26 cellular contexts compared by ENCODE assay signal in genomic region chr7:64653721-64654401, GRCh38.
"Had no signal": no experiment of that assay in that cellular context is flagged by ENCODE, and none has a peak within 500 bp of the region (broad histone marks: within the 10 kb centered on the region; RNA-seq: fewer than 3 reads in every experiment).

No MANE protein-coding gene starts in this region.

- H3K36me3 ChIP-seq: colonic mucosa, gastroesophageal sphincter, transverse colon, uterus had no signal

- DNase-seq: activated B cell treated with CpG ODN at 0.5 μM for 24 hours; activated CD4-positive, alpha-beta T cell treated with anti-CD3 and anti-CD28 coated beads, Interleukin-2, amount 50 U/mL, for 1 hour; activated CD8-positive, alpha-beta memory T cell treated with anti-CD3 and anti-CD28 coated beads, Interleukin-2, amount 10 ng/mL, durations not matched to agents 7 days and 5 days; activated CD8-positive, alpha-beta T cell treated with anti-CD3 and anti-CD28 coated beads for 36 hours; activated naive CD4-positive, alpha-beta T cell treated with Interleukin-2 at 50 U/mL for 16 hours; activated T-cell treated with anti-CD3 and anti-CD28 coated beads, Interleukin-2, amount 50 U/mL, for 72 hours; aorta; body of pancreas; cerebellar nuclear complex; colonic mucosa; effector CD8-positive, alpha-beta T cell; islet precursor cell; left ventricle myocardium superior; mucosa of descending colon; stimulated activated CD4-positive, alpha-beta T cell treated with anti-CD3 and anti-CD28 coated beads, Interleukin-1b, Interleukin-23, amount 100 ng/mL, for 48 hours; stimulated activated CD4-positive, alpha-beta T cell treated with anti-CD3 and anti-CD28 coated beads, Interleukin-4, amount 100 ng/mL, for 4 hours; stimulated activated naive CD4-positive, alpha-beta T cell; T-helper 1 cell; transverse colon; uterus had no signal

- H3K36me3 Mint-ChIP-seq: activated CD8-positive, alpha-beta memory T cell treated with anti-CD3 and anti-CD28 coated beads, Interleukin-2, amount 10 ng/mL, durations not matched to agents 7 days and 5 days; natural killer cell treated with Interleukin-12 subunit alpha and Interleukin-12 subunit beta and Interleukin-15 and Interleukin-18, amount 100 ng/mL, for 72 hours had no signal

- H3K9me3 Mint-ChIP-seq: activated B cell treated with CpG ODN at 0.5 μM for 24 hours; activated CD8-positive, alpha-beta T cell treated with anti-CD3 and anti-CD28 coated beads for 36 hours had no signal

- H3K4me3 Mint-ChIP-seq: activated B cell treated with CpG ODN at 0.5 μM for 24 hours; activated CD8-positive, alpha-beta memory T cell treated with anti-CD3 and anti-CD28 coated beads, Interleukin-2, amount 10 ng/mL, durations not matched to agents 7 days and 5 days; activated CD8-positive, alpha-beta T cell treated with anti-CD3 and anti-CD28 coated beads for 36 hours; activated naive CD8-positive, alpha-beta T cell; activated T-cell treated with anti-CD3 and anti-CD28 coated beads, Interleukin-2, amount 50 U/mL, for 72 hours; natural killer cell treated with Interleukin-12 subunit alpha and Interleukin-12 subunit beta and Interleukin-15 and Interleukin-18, amount 100 ng/mL, for 72 hours; T-helper 2 cell treated with Interferon-gamma antibody and Interleukin-4, amounts not matched to agents 5 μg/mL and 100 μg/mL, for 36 hours had no signal

- ATAC-seq: activated CD8-positive, alpha-beta memory T cell treated with anti-CD3 and anti-CD28 coated beads, Interleukin-2, amount 10 ng/mL, durations not matched to agents 7 days and 5 days; activated CD8-positive, alpha-beta T cell treated with anti-CD3 and anti-CD28 coated beads for 36 hours; activated T-cell treated with anti-CD3 and anti-CD28 coated beads, Interleukin-2, amount 50 U/mL, for 72 hours; body of pancreas; gastroesophageal sphincter; left ventricle myocardium superior; mucosa of descending colon; natural killer cell treated with Interleukin-12 subunit alpha and Interleukin-12 subunit beta and Interleukin-15 and Interleukin-18, amount 100 ng/mL, for 72 hours had no signal

- H3K4me3 ChIP-seq: body of pancreas, colonic mucosa, gastroesophageal sphincter, hepatocyte, mucosa of descending colon, smooth muscle cell, transverse colon, uterus had no signal

- H3K27ac Mint-ChIP-seq: activated B cell treated with CpG ODN at 0.5 μM for 24 hours; activated CD8-positive, alpha-beta memory T cell treated with anti-CD3 and anti-CD28 coated beads, Interleukin-2, amount 10 ng/mL, durations not matched to agents 7 days and 5 days; activated CD8-positive, alpha-beta T cell treated with anti-CD3 and anti-CD28 coated beads for 36 hours; activated naive CD8-positive, alpha-beta T cell; activated T-cell treated with anti-CD3 and anti-CD28 coated beads, Interleukin-2, amount 50 U/mL, for 72 hours; natural killer cell treated with Interleukin-12 subunit alpha and Interleukin-12 subunit beta and Interleukin-15 and Interleukin-18, amount 100 ng/mL, for 72 hours; T-helper 2 cell treated with Interferon-gamma antibody and Interleukin-4, amounts not matched to agents 5 μg/mL and 100 μg/mL, for 36 hours had no signal

- H3K4me1 Mint-ChIP-seq: activated B cell treated with CpG ODN at 0.5 μM for 24 hours; activated CD8-positive, alpha-beta memory T cell treated with anti-CD3 and anti-CD28 coated beads, Interleukin-2, amount 10 ng/mL, durations not matched to agents 7 days and 5 days had no signal

- H3K27ac ChIP-seq: body of pancreas, colonic mucosa, gastroesophageal sphincter, hepatocyte, transverse colon, uterus had no signal

- H3K9me3 ChIP-seq: body of pancreas, colonic mucosa, gastroesophageal sphincter, mucosa of descending colon, transverse colon, uterus had no signal

- H3K79me2 ChIP-seq: hepatocyte had no signal

- H2AFZ ChIP-seq: hepatocyte had no signal

- H3K27me3 ChIP-seq: body of pancreas, colonic mucosa, gastroesophageal sphincter, hepatocyte, transverse colon, uterus had no signal

- H3K4me1 ChIP-seq: body of pancreas, colonic mucosa, gastroesophageal sphincter, transverse colon, uterus had no signal

- H3K4me2 ChIP-seq: hepatocyte, smooth muscle cell had no signal
